In genomic region chr3:16059700-16060357, GRCh38 we compare ENCODE assay signal across 11 cellular contexts.
DNase-seq lines count a peak whose midpoint lies in the region; ATAC-seq, FAIRE-seq and TF ChIP-seq lines count a peak whose summit lies in the region.
"Had no signal": no experiment of that assay in that cellular context is flagged by ENCODE, and none has a peak within 500 bp of the region (broad histone marks: within the 10 kb centered on the region; RNA-seq: fewer than 3 reads in every experiment).

No MANE protein-coding gene starts in this region.

- H3K4me1 ChIP-seq in HCT116 (ENCODE audit: control insufficient read depth in 1 of 2, insufficient read depth in 2 of 2, low read length in 2 of 2) (peaks cover 20 to 35% of the 10 kb centered on the region in 2 experiments), mammary epithelial cell (ENCODE audit: insufficient read depth, low read length) (peaks cover 28% of the 10 kb centered on the region), HepG2 (ENCODE audit: insufficient read depth, low read length) (peaks cover 63% of the 10 kb centered on the region), stomach (peaks cover 0 to 18% (median 10%) of the 10 kb centered on the region in 4 donors), Karpas-422 (ENCODE audit: low read length) (no peaks in the 10 kb centered on the region)

- no peaks in the 10 kb centered on the region for H3K36me3 Mint-ChIP-seq in activated T-helper 2 cell treated with anti-CD3 and anti-CD28 coated beads, Interferon-gamma antibody, Interleukin-2, Interleukin-4, amounts not matched to agents 10 μg/mL and 5 μg/mL and 100 μg/mL, durations not matched to agents 14 hours and 24 hours and 36 hours (ENCODE audit: low read depth)
- H3K36me3 Mint-ChIP-seq: activated naive CD8-positive, alpha-beta T cell treated with anti-CD3 and anti-CD28 coated beads, Interleukin-2, amount 10 ng/mL, durations not matched to agents 7 days and 5 days had no signal

- H3K27ac ChIP-seq in HCT116 (ENCODE audit: low read depth, low read length) (peak overlapping the region; percentile 34; the same call in 1 of the 2 replicates), mammary epithelial cell (ENCODE audit: insufficient read depth, low read depth, low read length) (peak overlapping the region; percentile 77), HepG2 (ENCODE audit: extremely low read length, insufficient read depth, low read length) (peak overlapping the region; percentile 69), stomach (peak overlapping the region; percentile 48 to 83 (median 77)), Karpas-422 (ENCODE audit: low read length) (no peak overlapping the region)

- TF ChIP-seq CTCF in HCT116 (IDR thresholded peaks at IDR 0.05 in 2 of 3, conservative IDR thresholded peaks at IDR 0.05 in 1 of 3; ENCODE audit: borderline replicate concordance in 1 of 3, insufficient read depth in 1 of 3, low read depth in 2 of 3, low read length in 2 of 3) (no peak), mammary epithelial cell (conservative IDR thresholded peaks at IDR 0.05 in 1 of 2, IDR thresholded peaks at IDR 0.05 in 1 of 2; ENCODE audit: extremely low read depth in 1 of 2, insufficient read depth in 1 of 2, low read depth in 1 of 2, low read length in 2 of 2) (no peak), HepG2 (CRISPR knock-in tag; IDR thresholded peaks at IDR 0.05) (no peak), stomach (IDR thresholded peaks at IDR 0.05) (no peak)

- TF ChIP-seq RAD21 in HCT116 (IDR thresholded peaks at IDR 0.05; ENCODE audit: low read depth) (no peak), HepG2 (CRISPR knock-in tag; IDR thresholded peaks at IDR 0.05) (no peak)

- intact Hi-C loops in HCT116 (cut with micrococcal nuclease) = loop anchor here (1.0 kb wide), 1 partner anchor 41 kb away; no protein-coding TSS in a partner anchor
- intact Hi-C loops in mammary epithelial cell (cut with micrococcal nuclease) = loop anchor here (1.0 to 5.0 kb wide), 6 partner anchors 41 to 187 kb away; partner anchors contain the start of gene GALNT15
- intact Hi-C loops in HepG2 (cut with micrococcal nuclease; ENCODE audit: unreplicated experiment) = loop anchor here (1.0 to 10.0 kb wide), 3 partner anchors 9 to 455 kb away; partner anchors contain the start of genes BTD and HACL1
- intact Hi-C loops in stomach (cut with DNase I; ENCODE audit: low total_unique reads) = no loop called here
- intact Hi-C loops in posterior cingulate gyrus (cut with DNase I) = no loop called here
- intact Hi-C loops in activated T-helper 2 cell treated with anti-CD3 and anti-CD28 coated beads, Interferon-gamma antibody, Interleukin-2, Interleukin-4, amounts not matched to agents 10 μg/mL and 5 μg/mL and 100 μg/mL, durations not matched to agents 14 hours and 24 hours and 36 hours (cut with micrococcal nuclease) = no loop called here

- no peak for FAIRE-seq in HepG2 (lab: Jason Lieb, UNC)

- peak overlapping the region in 1 of 2 experiments; percentile 9; a peak in 1 of 4 replicates for H3K4me3 ChIP-seq in HCT116 (replicated peaks in 1 of 2; ENCODE audit: low read depth in 1 of 2, low read length in 2 of 2)
- H3K4me3 ChIP-seq in mammary epithelial cell (replicated peaks in 1 of 3; ENCODE audit: insufficient read depth in 1 of 3, low read depth in 2 of 3, low read length in 3 of 3) = no peak overlapping the region
- H3K4me3 ChIP-seq in HepG2 (replicated peaks in 1 of 3; ENCODE audit: insufficient read depth in 1 of 3, low read depth in 2 of 3, low read length in 3 of 3) = 0 out of 6 replicates have a peak overlapping the region, but pooled peaks of 1 of the 3 experiments have one; percentile 7
- no peak overlapping the region for H3K4me3 ChIP-seq in stomach
- no peak overlapping the region for H3K4me3 ChIP-seq in Karpas-422 (ENCODE audit: low read length)

- BruUV-seq in HCT116 (replicated peaks; lab: Mats Ljungman, UMichigan) = TSS peak; percentile 95
- BruUV-seq in mammary epithelial cell (replicated peaks; lab: Mats Ljungman, UMichigan) = TSS peak; percentile 75
- BruUV-seq in HepG2 (replicated peaks; lab: Mats Ljungman, UMichigan) = TSS peak; percentile 95

- H3K79me2 ChIP-seq in HCT116 (ENCODE audit: insufficient read depth, low read length) = no peaks in the 10 kb centered on the region
- H3K79me2 ChIP-seq in mammary epithelial cell (ENCODE audit: insufficient read depth, low read length) = no peaks in the 10 kb centered on the region
- no peaks in the 10 kb centered on the region for H3K79me2 ChIP-seq in HepG2 (ENCODE audit: insufficient read depth, low read length)
- no peaks in the 10 kb centered on the region for H3K79me2 ChIP-seq in Karpas-422 (ENCODE audit: low read length)

- TF ChIP-seq POLR2A in HCT116 (IDR thresholded peaks at IDR 0.05; ENCODE audit: borderline replicate concordance, extremely low read depth, insufficient read depth, insufficient read length) (no peak), HepG2 (IDR thresholded peaks at IDR 0.05; ENCODE audit: insufficient read depth in 1 of 2, low read depth in 2 of 2, low read length in 2 of 2) (no peak), stomach (IDR thresholded peaks at IDR 0.05) (no peak)

- peak overlapping the region; percentile 22 for H3K9ac ChIP-seq in HCT116 (ENCODE audit: low read length)
- no peak overlapping the region for H3K9ac ChIP-seq in mammary epithelial cell (ENCODE audit: insufficient read depth, low read length)
- H3K9ac ChIP-seq in HepG2 (ENCODE audit: insufficient read depth, low read depth, low read length) = peak overlapping the region; percentile 47; the same call in 1 of the 2 replicates
- no peak overlapping the region for H3K9ac ChIP-seq in Karpas-422 (ENCODE audit: low read length)

- H3K9me3 Mint-ChIP-seq in activated T-helper 2 cell treated with anti-CD3 and anti-CD28 coated beads, Interferon-gamma antibody, Interleukin-2, Interleukin-4, amounts not matched to agents 10 μg/mL and 5 μg/mL and 100 μg/mL, durations not matched to agents 14 hours and 24 hours and 36 hours = no peaks in the 10 kb centered on the region
- H3K9me3 Mint-ChIP-seq: activated naive CD8-positive, alpha-beta T cell treated with anti-CD3 and anti-CD28 coated beads, Interleukin-2, amount 10 ng/mL, durations not matched to agents 7 days and 5 days had no signal

- dilution Hi-C loops in mammary epithelial cell (cut with HindIII; ENCODE audit: low sequenced_read_pairs) = no loop called here

- RAD21 ChIA-PET in HCT116 (lab: Charles Lee; ENCODE audit: low non-redundant PET in 1 of 2, low total read pairs in 2 of 2, uncharacterized antibody in 2 of 2, unreplicated experiment in 2 of 2) = interaction anchor here (0.7 to 1.5 kb wide), 2 partner anchors 119 kb away, joined by 3 to 5 read pairs; no protein-coding TSS in a partner anchor

- ATAC-seq in HCT116 (peak; percentile 31), HepG2 (no peak)

- peak overlapping the region; percentile 79 for H2AFZ ChIP-seq in HCT116 (ENCODE audit: low read depth, low read length, poor library complexity, severe bottlenecking)
- H2AFZ ChIP-seq in mammary epithelial cell (ENCODE audit: low read depth, low read length) = no peak overlapping the region
- H2AFZ ChIP-seq in HepG2 (ENCODE audit: low read length) = no peak overlapping the region
- H2AFZ ChIP-seq in Karpas-422 (ENCODE audit: low read length) = no peak overlapping the region

- WGBS in mammary epithelial cell (ENCODE audit: low coverage, missing lambda C conversion rate) = 59% methylated on average over 3 of the region's 3 CpGs
- 43% methylated on average over 3 of the region's 3 CpGs for WGBS in HepG2 (ENCODE audit: low lambda C conversion rate)
- 63 to 70% (median 67%) methylated on average over 3 of the region's 3 CpGs for WGBS in stomach, 5 donors

- no peak overlapping the region for H3K27ac Mint-ChIP-seq in activated T-helper 2 cell treated with anti-CD3 and anti-CD28 coated beads, Interferon-gamma antibody, Interleukin-2, Interleukin-4, amounts not matched to agents 10 μg/mL and 5 μg/mL and 100 μg/mL, durations not matched to agents 14 hours and 24 hours and 36 hours
- H3K27ac Mint-ChIP-seq: activated naive CD8-positive, alpha-beta T cell treated with anti-CD3 and anti-CD28 coated beads, Interleukin-2, amount 10 ng/mL, durations not matched to agents 7 days and 5 days had no signal

- POLR2A ChIA-PET in HCT116 (lab: Charles Lee) (interaction anchor here (0.7 to 1.4 kb wide), 4 partner anchors 9 to 205 kb away, joined by 3 to 5 read pairs (median 4); partner anchors contain the start of genes DPH3 and OXNAD1), HepG2 (lab: Yijun Ruan, JAX) (interaction anchor here (0.8 to 4.0 kb wide), 11 partner anchors 9 to 1683 kb away, joined by 3 to 60 read pairs (median 4); partner anchors contain the start of genes DPH3, GALNT15, OXNAD1 and TBC1D5)

- H3K36me3 ChIP-seq in HCT116 (ENCODE audit: control insufficient read depth in 1 of 2, insufficient read depth in 2 of 2, low read length in 2 of 2) (no peaks in the 10 kb centered on the region), mammary epithelial cell (ENCODE audit: insufficient read depth, low read length) (no peaks in the 10 kb centered on the region), HepG2 (replicated peaks in 1 of 2; ENCODE audit: control insufficient read depth in 1 of 2, insufficient read depth in 2 of 2, low read length in 2 of 2) (no peaks in the 10 kb centered on the region), stomach (no peaks in the 10 kb centered on the region), Karpas-422 (ENCODE audit: insufficient read depth, low read length) (no peaks in the 10 kb centered on the region)

- CTCF ChIA-PET in HCT116 (lab: Charles Lee) = interaction anchor here (0.9 to 3.5 kb wide), 4 partner anchors 9 to 118 kb away, joined by 3 to 27 read pairs (median 10); no protein-coding TSS in a partner anchor
- CTCF ChIA-PET in mammary epithelial cell (lab: Charles Lee; ENCODE audit: low non-redundant PET) = interaction anchor here (0.6 kb wide), 3 partner anchors 15 to 81 kb away, joined by 3 to 5 read pairs (median 4); no protein-coding TSS in a partner anchor
- CTCF ChIA-PET in HepG2 (lab: Yijun Ruan, JAX; ENCODE audit: low intra/inter-chr PET ratio, low total read pairs) = interaction anchor here (1.2 kb wide), 1 partner anchor 11 kb away, joined by 5 read pairs; no protein-coding TSS in a partner anchor

- H3K27me3 ChIP-seq in HCT116 (ENCODE audit: insufficient read depth, low read length) = no peaks in the 10 kb centered on the region
- H3K27me3 ChIP-seq in mammary epithelial cell (ENCODE audit: insufficient read depth, low read length) = no peaks in the 10 kb centered on the region
- H3K27me3 ChIP-seq in HepG2 (ENCODE audit: control insufficient read depth in 1 of 2, insufficient read depth in 2 of 2, low read length in 2 of 2) = no peaks in the 10 kb centered on the region
- no peaks in the 10 kb centered on the region for H3K27me3 ChIP-seq in stomach
- no peaks in the 10 kb centered on the region for H3K27me3 ChIP-seq in Karpas-422 (ENCODE audit: low read length)

- H3K9me2 ChIP-seq in HCT116 (ENCODE audit: insufficient read depth) (no peaks in the 10 kb centered on the region), Karpas-422 (replicated peaks; ENCODE audit: insufficient read depth, low read length) (no peaks in the 10 kb centered on the region)

- in situ Hi-C loops in mammary epithelial cell (cut with MboI; ENCODE audit: low sequenced_read_pairs in 2 of 2) (loop anchor here in 1 of 2 donors (25.0 kb wide), 1 partner anchor 423 kb away; no protein-coding TSS in a partner anchor), HepG2 (cut with HindIII; ENCODE audit: extremely low pct_ligation_motif_present, low pct_unique_long_range_greater_than_20kb) (no loop called here)

- no peaks in the 10 kb centered on the region for H4K20me1 ChIP-seq in HCT116 (ENCODE audit: insufficient read depth)
- H4K20me1 ChIP-seq in mammary epithelial cell (ENCODE audit: insufficient read depth, low read length) = no peaks in the 10 kb centered on the region
- no peaks in the 10 kb centered on the region for H4K20me1 ChIP-seq in HepG2 (ENCODE audit: insufficient read depth, low read length)
- no peaks in the 10 kb centered on the region for H4K20me1 ChIP-seq in Karpas-422 (ENCODE audit: insufficient read depth, low read depth, low read length)

- peak overlapping the region; percentile 66 for H3K4me2 ChIP-seq in HCT116 (ENCODE audit: low read length)
- peak overlapping the region; percentile 52 for H3K4me2 ChIP-seq in mammary epithelial cell (ENCODE audit: insufficient read depth, low read depth, low read length)
- H3K4me2 ChIP-seq in HepG2 (ENCODE audit: low read depth, low read length) = peak overlapping the region; percentile 60
- H3K4me2 ChIP-seq in Karpas-422 (ENCODE audit: low read depth, low read length, poor library complexity, severe bottlenecking) = no peak overlapping the region

- H3K9me3 ChIP-seq in HCT116 (ENCODE audit: control insufficient read depth in 1 of 2, insufficient read depth in 1 of 2, low read depth in 1 of 2, low read length in 2 of 2) (no peaks in the 10 kb centered on the region), mammary epithelial cell (replicated peaks; ENCODE audit: insufficient read depth, low read length) (no peaks in the 10 kb centered on the region), HepG2 (ENCODE audit: low read length) (no peaks in the 10 kb centered on the region), stomach (no peaks in the 10 kb centered on the region), Karpas-422 (ENCODE audit: low read length) (no peaks in the 10 kb centered on the region)

- DNase-seq in HCT116 (ENCODE audit: low read depth, low spot score) = peak; percentile 19
- no peak for DNase-seq in mammary epithelial cell
- DNase-seq in HepG2 (ENCODE audit: low spot score) = no peak
- DNase-seq in stomach = no peak
- no peak for DNase-seq in posterior cingulate gyrus
- no peak for DNase-seq in activated T-helper 2 cell treated with anti-CD3 and anti-CD28 coated beads, Interferon-gamma antibody, Interleukin-2, Interleukin-4, amounts not matched to agents 10 μg/mL and 5 μg/mL and 100 μg/mL, durations not matched to agents 14 hours and 24 hours and 36 hours (ENCODE audit: low spot score)
- no peak for DNase-seq in Karpas-422
- no peak for DNase-seq in HuH-7.5 (ENCODE audit: low spot score)
- DNase-seq: activated CD8-positive, alpha-beta memory T cell treated with anti-CD3 and anti-CD28 coated beads for 24 hours; activated naive CD8-positive, alpha-beta T cell treated with anti-CD3 and anti-CD28 coated beads, Interleukin-2, amount 10 ng/mL, durations not matched to agents 7 days and 5 days; T-helper 2 cell had no signal

- H3K27me3 Mint-ChIP-seq in activated T-helper 2 cell treated with anti-CD3 and anti-CD28 coated beads, Interferon-gamma antibody, Interleukin-2, Interleukin-4, amounts not matched to agents 10 μg/mL and 5 μg/mL and 100 μg/mL, durations not matched to agents 14 hours and 24 hours and 36 hours (ENCODE audit: low read depth) = no peaks in the 10 kb centered on the region

- H3K4me1 Mint-ChIP-seq in activated T-helper 2 cell treated with anti-CD3 and anti-CD28 coated beads, Interferon-gamma antibody, Interleukin-2, Interleukin-4, amounts not matched to agents 10 μg/mL and 5 μg/mL and 100 μg/mL, durations not matched to agents 14 hours and 24 hours and 36 hours (ENCODE audit: low read depth) = no peaks in the 10 kb centered on the region
- H3K4me1 Mint-ChIP-seq: activated naive CD8-positive, alpha-beta T cell treated with anti-CD3 and anti-CD28 coated beads, Interleukin-2, amount 10 ng/mL, durations not matched to agents 7 days and 5 days had no signal

- no peak overlapping the region for H3K4me3 Mint-ChIP-seq in activated T-helper 2 cell treated with anti-CD3 and anti-CD28 coated beads, Interferon-gamma antibody, Interleukin-2, Interleukin-4, amounts not matched to agents 10 μg/mL and 5 μg/mL and 100 μg/mL, durations not matched to agents 14 hours and 24 hours and 36 hours (ENCODE audit: low read depth)
- H3K4me3 Mint-ChIP-seq: activated naive CD8-positive, alpha-beta T cell treated with anti-CD3 and anti-CD28 coated beads, Interleukin-2, amount 10 ng/mL, durations not matched to agents 7 days and 5 days had no signal

- no peak for TF ChIP-seq EP300 in HepG2 (IDR thresholded peaks at IDR 0.05; ENCODE audit: low read depth in 2 of 2, low read length in 2 of 2)
- no peak for TF ChIP-seq EP300 in HepG2 (CRISPR knock-in tag; IDR thresholded peaks at IDR 0.05; ENCODE audit: borderline replicate concordance)
- no peak for TF ChIP-seq EP300 in stomach (IDR thresholded peaks at IDR 0.05)

Comparison
In these comparisons a context has a peak if more than half of its experiments do, and no peak if none do; other contexts are left out.
1. H3K9ac ChIP-seq: peak in HCT116 (single experiment) and HepG2 (single experiment); none in mammary epithelial cell (single experiment) and Karpas-422 (single experiment).
2. intact Hi-C loops: an anchor here in HCT116 (1.0 kb wide), mammary epithelial cell (1.0 to 5.0 kb wide) and HepG2 (1.0 to 10.0 kb wide); none called in stomach, posterior cingulate gyrus and activated T-helper 2 cell treated with anti-CD3 and anti-CD28 coated beads, Interferon-gamma antibody, Interleukin-2, Interleukin-4, amounts not matched to agents 10 μg/mL and 5 μg/mL and 100 μg/mL, durations not matched to agents 14 hours and 24 hours and 36 hours.